In genomic region chr3:184523825-184524615, GRCh38 we compare ENCODE assay signal across 8 cellular contexts. TPM values are rescaled to one million over a fixed set of nuclear protein-coding genes. Genes with fewer than 3 reads are reported as not detected.
DNase-seq lines count a peak whose midpoint lies in the region; ATAC-seq and TF ChIP-seq lines count a peak whose summit lies in the region.

No MANE protein-coding gene starts in this region.

- no peaks in the 10 kb centered on the region for H3K36me3 Mint-ChIP-seq in brain
- no peaks in the 10 kb centered on the region for H3K36me3 Mint-ChIP-seq in activated T-cell treated with anti-CD3 and anti-CD28 coated beads, Interleukin-2, amount 50 U/mL, for 24 hours (ENCODE audit: low read depth)

- H3K4me1 Mint-ChIP-seq in brain = peaks cover 15% of the 10 kb centered on the region
- peaks cover 17% of the 10 kb centered on the region for H3K4me1 Mint-ChIP-seq in activated T-cell treated with anti-CD3 and anti-CD28 coated beads, Interleukin-2, amount 50 U/mL, for 24 hours (ENCODE audit: low read depth)

- H3K27me3 Mint-ChIP-seq in brain = peaks cover 75% of the 10 kb centered on the region
- peaks cover 53% of the 10 kb centered on the region for H3K27me3 Mint-ChIP-seq in activated T-cell treated with anti-CD3 and anti-CD28 coated beads, Interleukin-2, amount 50 U/mL, for 24 hours

- no peak overlapping the region for H3K27ac Mint-ChIP-seq in brain
- H3K27ac Mint-ChIP-seq in activated T-cell treated with anti-CD3 and anti-CD28 coated beads, Interleukin-2, amount 50 U/mL, for 24 hours = no peak overlapping the region

- peaks cover 0 to 6% (median 0%) of the 10 kb centered on the region in 5 experiments for H3K9me3 Mint-ChIP-seq in brain
- H3K9me3 Mint-ChIP-seq in activated T-cell treated with anti-CD3 and anti-CD28 coated beads, Interleukin-2, amount 50 U/mL, for 24 hours = no peaks in the 10 kb centered on the region

- in situ Hi-C loops in GM13977 (cut with MboI; ENCODE audit: low pct_unique_long_range_greater_than_20kb, low sequenced_read_pairs, unreplicated experiment) = loop anchor here (25.0 kb wide), 1 partner anchor 112 kb away; no protein-coding TSS in a partner anchor

- H3K4me3 Mint-ChIP-seq in brain = peak overlapping the region in 4 of 5 experiments; percentile 47 to 57 (median 48)
- no peak overlapping the region for H3K4me3 Mint-ChIP-seq in activated T-cell treated with anti-CD3 and anti-CD28 coated beads, Interleukin-2, amount 50 U/mL, for 24 hours

- DNase-seq in GDM1 (lab: John Stamatoyannopoulos, UW) (peak; percentile 60), NAMALWA (ENCODE audit: low spot score) (peak; percentile 33), myocyte (ENCODE audit: low read depth) (peak; percentile 72), NCI-H2029 treated with DMSO at 0.1 percent for 48 hours (lab: John Stamatoyannopoulos, UW) (no peak), GM13977 (ENCODE audit: low spot score) (no peak)
- DNase-seq in activated T-cell treated with anti-CD3 and anti-CD28 coated beads, Interleukin-2, amount 50 U/mL, for 24 hours = no peak

- TF ChIP-seq CTCF in brain (conservative IDR thresholded peaks at IDR 0.05) (no peak), GM13977 (IDR thresholded peaks at IDR 0.05; ENCODE audit: extremely low read depth, insufficient read depth, missing control alignments) (no peak)

- no peak for ATAC-seq in GM18867 (IDR thresholded peaks at IDR 0.05; ENCODE audit: unreplicated experiment)

RNA-seq across cellular contexts. Expression of gene EPHB3, which starts 37.6 kb away (rescaled TPM):
- 17.0 TPM for polyA plus RNA-seq in brain (ENCODE audit: insufficient read depth, low read depth, low replicate concordance)
- 23.2 and 23.6 TPM in 2 replicates for total RNA-seq in myocyte
- 20.7 TPM for polyA plus RNA-seq in myocyte (2012)

Comparison
In these comparisons a context has a peak if more than half of its experiments do, and no peak if none do; other contexts are left out.
1. DNase-seq: peak in GDM1 (single experiment), NAMALWA (single experiment) and myocyte (single experiment); none in NCI-H2029 treated with DMSO at 0.1 percent for 48 hours (single experiment), GM13977 (single experiment) and activated T-cell treated with anti-CD3 and anti-CD28 coated beads, Interleukin-2, amount 50 U/mL, for 24 hours (single experiment).